In the genomic region with DNA sequence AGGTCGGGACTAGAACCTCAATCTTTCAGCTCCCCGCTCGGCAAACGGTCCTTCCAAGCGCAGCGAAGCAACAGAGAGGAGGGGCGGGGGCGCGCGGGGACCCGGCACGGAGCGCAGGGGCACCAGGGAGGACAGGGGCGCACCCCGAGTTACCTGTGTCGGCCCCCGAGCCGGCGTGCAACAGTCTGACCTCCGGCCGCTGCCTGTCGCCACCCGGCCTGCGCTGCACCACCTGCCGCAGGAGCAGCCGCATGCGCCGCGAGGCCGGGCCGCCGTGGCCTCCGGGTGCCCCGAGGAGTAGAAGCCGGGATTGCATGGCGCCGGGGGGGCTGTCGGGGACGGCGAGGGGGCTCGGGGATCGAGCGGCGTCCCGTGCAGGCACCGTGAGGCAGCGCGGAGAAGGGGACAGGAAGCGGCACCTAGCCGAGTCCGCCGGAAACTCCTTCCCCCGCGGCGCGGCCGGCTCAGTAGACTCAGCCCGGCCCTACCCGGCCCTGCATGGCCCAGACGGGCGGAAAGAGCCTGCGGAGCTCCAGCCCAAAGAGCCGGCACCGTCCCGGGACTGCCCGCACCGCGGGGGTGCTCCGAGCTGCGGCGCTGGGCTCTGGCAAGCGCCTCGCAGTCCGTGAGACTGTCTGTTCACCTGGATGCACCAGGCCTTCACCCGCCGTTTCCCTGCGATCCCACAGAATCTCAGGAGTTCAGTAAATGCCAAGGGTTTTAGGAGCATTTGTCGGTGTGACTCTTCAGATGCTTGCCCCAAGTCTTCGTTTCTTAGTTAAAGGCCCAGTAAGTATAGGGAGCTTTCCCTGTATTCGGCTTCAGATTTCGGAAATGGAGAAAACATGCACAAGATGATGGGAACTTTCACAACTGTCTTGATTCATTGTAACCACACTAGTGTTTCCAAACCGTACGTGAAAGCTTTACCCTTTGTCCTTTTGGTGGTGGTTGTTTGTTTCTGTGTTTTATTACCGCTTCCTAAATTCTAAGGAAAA, we compare ENCODE assay signal across 8 cellular contexts. TPM values are rescaled to one million over a fixed set of nuclear protein-coding genes. Genes with fewer than 3 reads are reported as not detected.
DNase-seq lines count a peak whose midpoint lies in the region; ATAC-seq and TF ChIP-seq lines count a peak whose summit lies in the region.

TSS of gene VWA8 (minus strand) at position 410 of the 998 bp plus-strand sequence. CDS start at position 316, 94 bp downstream.

- peak within 1 kb of the TSS; percentile 83 for H3K4me3 ChIP-seq in BE2C (ENCODE audit: low read depth, low read length)
- H3K4me3 ChIP-seq in lung = peak within 1 kb of the TSS; percentile 99

- peak; percentile 69 for ATAC-seq in HG03378 (IDR thresholded peaks at IDR 0.05; ENCODE audit: unreplicated experiment)
- peak; percentile 97 for ATAC-seq in activated CD8-positive, alpha-beta T cell treated with anti-CD3 and anti-CD28 coated beads, Interleukin-2, amount 10 ng/mL, durations not matched to agents 7 days and 5 days
- ATAC-seq in lung (ENCODE audit: insufficient read depth, low FRiP score) = peak; percentile 97

- H3K36me3 ChIP-seq in BE2C = no peaks in the 10 kb centered on the region
- no peaks in the 10 kb centered on the region for H3K36me3 ChIP-seq in lung (ENCODE audit: control insufficient read depth in 2 of 2, insufficient read depth in 2 of 2, low read length in 2 of 2)

- peak; percentile 86 for DNase-seq in BE2C
- DNase-seq in NCI-H82 treated with DMSO at 0.1 percent for 48 hours (lab: John Stamatoyannopoulos, UW; ENCODE audit: unreplicated experiment) = peak; percentile 25
- DNase-seq in activated CD8-positive, alpha-beta T cell treated with anti-CD3 and anti-CD28 coated beads, Interleukin-2, amount 10 ng/mL, durations not matched to agents 7 days and 5 days = peak; percentile 89
- DNase-seq in effector CD8-positive, alpha-beta T cell (lab: John Stamatoyannopoulos, UW) = peak; percentile 53
- DNase-seq in lung (ENCODE audit: low spot score) = peak; percentile 84
- peak; percentile 70 to 75 (median 70) for DNase-seq in stimulated activated CD4-positive, alpha-beta T cell treated with anti-CD3 and anti-CD28 coated beads, TNF-alpha, amount 100 ng/mL, for 4 hours (ENCODE audit: low read depth in 3 of 3)

- H3K27ac Mint-ChIP-seq in activated CD8-positive, alpha-beta T cell treated with anti-CD3 and anti-CD28 coated beads, Interleukin-2, amount 10 ng/mL, durations not matched to agents 7 days and 5 days = peak within 1 kb of the TSS; percentile 88

- CTCF ChIA-PET in activated CD8-positive, alpha-beta T cell treated with anti-CD3 and anti-CD28 coated beads, Interleukin-2, amount 10 ng/mL, durations not matched to agents 7 days and 5 days (lab: Charles Lee) = interaction anchor here (1.1 to 1.3 kb wide), 4 partner anchors 9 to 35 kb away, joined by 3 to 5 read pairs (median 4); no protein-coding TSS in a partner anchor

- H3K4me1 ChIP-seq in BE2C (no peaks in the 10 kb centered on the region), lung (ENCODE audit: control insufficient read depth in 2 of 2, insufficient read depth in 2 of 2, low read length in 2 of 2) (peaks cover 0 to 4% of the 10 kb centered on the region in 2 donors)

- peak within 1 kb of the TSS; percentile 95 for H3K27ac ChIP-seq in lung (ENCODE audit: low read depth in 1 of 2, low read length in 1 of 2)

- peak within 1 kb of the TSS; percentile 90 for H3K4me3 Mint-ChIP-seq in activated CD8-positive, alpha-beta T cell treated with anti-CD3 and anti-CD28 coated beads, Interleukin-2, amount 10 ng/mL, durations not matched to agents 7 days and 5 days

- TF ChIP-seq POLR2A in GM19099 (IDR thresholded peaks at IDR 0.05; ENCODE audit: extremely low read depth, insufficient read length, low read depth) = peak; percentile 86

- WGBS in lung, 2 donors = 3 to 5% methylated on average over 69 to 84 of the region's 84 CpGs

- peaks cover 36% of the 10 kb centered on the region for H3K4me1 Mint-ChIP-seq in activated CD8-positive, alpha-beta T cell treated with anti-CD3 and anti-CD28 coated beads, Interleukin-2, amount 10 ng/mL, durations not matched to agents 7 days and 5 days (ENCODE audit: low read depth)

- H3K9me3 ChIP-seq in BE2C (no peaks in the 10 kb centered on the region), lung (ENCODE audit: control insufficient read depth in 2 of 2, insufficient read depth in 1 of 2, low read length in 1 of 2) (no peaks in the 10 kb centered on the region)

- TF ChIP-seq CTCF in BE2C (IDR thresholded peaks at IDR 0.05; ENCODE audit: low read depth, low read length) (no peak), lung (IDR thresholded peaks at IDR 0.05; ENCODE audit: control extremely low read depth, extremely low read depth) (no peak)

- no peaks in the 10 kb centered on the region for H3K9me3 Mint-ChIP-seq in activated CD8-positive, alpha-beta T cell treated with anti-CD3 and anti-CD28 coated beads, Interleukin-2, amount 10 ng/mL, durations not matched to agents 7 days and 5 days (ENCODE audit: insufficient read depth)

- no peaks in the 10 kb centered on the region for H3K27me3 ChIP-seq in BE2C
- H3K27me3 ChIP-seq in lung (ENCODE audit: control insufficient read depth, insufficient read depth) = no peaks in the 10 kb centered on the region

- peaks cover 2% of the 10 kb centered on the region for H3K27me3 Mint-ChIP-seq in activated CD8-positive, alpha-beta T cell treated with anti-CD3 and anti-CD28 coated beads, Interleukin-2, amount 10 ng/mL, durations not matched to agents 7 days and 5 days (ENCODE audit: low read depth)

- POLR2A ChIA-PET in activated CD8-positive, alpha-beta T cell treated with anti-CD3 and anti-CD28 coated beads, Interleukin-2, amount 10 ng/mL, durations not matched to agents 7 days and 5 days (lab: Charles Lee) = interaction anchor here (0.7 to 1.9 kb wide), 7 partner anchors 11 to 710 kb away, joined by 3 to 6 read pairs (median 3); partner anchors contain the start of gene MTRF1

- H3K36me3 Mint-ChIP-seq in activated CD8-positive, alpha-beta T cell treated with anti-CD3 and anti-CD28 coated beads, Interleukin-2, amount 10 ng/mL, durations not matched to agents 7 days and 5 days (ENCODE audit: low read depth) = peaks cover 4% of the 10 kb centered on the region

RNA-seq across cellular contexts. Expression of gene VWA8, which starts in this region (rescaled TPM):
- 8.2 TPM for polyA plus RNA-seq in BE2C (2012; ENCODE audit: insufficient read depth, insufficient read length, low read depth)
- total RNA-seq in activated CD8-positive, alpha-beta T cell treated with anti-CD3 and anti-CD28 coated beads, Interleukin-2, amount 10 ng/mL, durations not matched to agents 7 days and 5 days = 10 to 100 TPM; 15.7 to 16.9 TPM
- 10 to 100 TPM; 19.0 to 26.3 TPM for total RNA-seq in lung
- polyA plus RNA-seq in lung = 1 to 10 TPM; 4.7 to 4.9 TPM

Comparison
In these comparisons a context has a peak if more than half of its experiments do, and no peak if none do; other contexts are left out.
1. Peak in every context shown above with its lines: DNase-seq, ATAC-seq, H3K4me3 ChIP-seq and H3K27ac ChIP-seq.
2. DNase-seq: peak in every context shown above with its lines; median percentile 89 in activated CD8-positive, alpha-beta T cell treated with anti-CD3 and anti-CD28 coated beads, Interleukin-2, amount 10 ng/mL, durations not matched to agents 7 days and 5 days; 86 in BE2C; 84 in lung; 70 in stimulated activated CD4-positive, alpha-beta T cell treated with anti-CD3 and anti-CD28 coated beads, TNF-alpha, amount 100 ng/mL, for 4 hours; 53 in effector CD8-positive, alpha-beta T cell; 25 in NCI-H82 treated with DMSO at 0.1 percent for 48 hours.